ENCODE assay signal across 1 cellular context in genomic region chr4:165131247-165131832, GRCh38.
A peak's percentile ranks its signal among the peaks of the same experiment; 100 is the strongest.
TF ChIP-seq lines count a peak whose summit lies in the region.

No MANE protein-coding gene starts in this region.

TF ChIP-seq in HepG2, 621 proteins besides CTCF, POLR2A, EP300 and RAD21 (continued from another document):
- TF ChIP-seq ZNF142 (CRISPR knock-in tag; IDR thresholded peaks at IDR 0.05) (no peak), SALL1 (CRISPR knock-in tag; IDR thresholded peaks at IDR 0.05) (peak; percentile 26; the same call in 1 of the 2 replicates), AHR (CRISPR knock-in tag; IDR thresholded peaks at IDR 0.05) (no peak), REL (CRISPR knock-in tag; conservative IDR thresholded peaks at IDR 0.05) (no peak), USF2 (IDR thresholded peaks at IDR 0.05; ENCODE audit: low read depth, low read length) (no peak), USF2 (CRISPR knock-in tag; IDR thresholded peaks at IDR 0.05; ENCODE audit: borderline replicate concordance) (no peak), SP4 (CRISPR knock-in tag; IDR thresholded peaks at IDR 0.05) (no peak), SAP130 (CRISPR knock-in tag; IDR thresholded peaks at IDR 0.05; ENCODE audit: low read depth) (0 out of 2 replicates have a peak, but pooled peaks have one; percentile 15), PATZ1 (CRISPR knock-in tag; IDR thresholded peaks at IDR 0.05) (0 out of 2 replicates have a peak, but pooled peaks have one; percentile 22), DMAP1 (CRISPR knock-in tag; IDR thresholded peaks at IDR 0.05) (no peak), SMAD9 (CRISPR knock-in tag; IDR thresholded peaks at IDR 0.05) (no peak), ASH2L (IDR thresholded peaks at IDR 0.05; ENCODE audit: insufficient read length, low read depth, low read length) (peak; percentile 23), MATR3 (CRISPR knock-in tag; IDR thresholded peaks at IDR 0.05) (no peak), STAG1 (CRISPR knock-in tag; IDR thresholded peaks at IDR 0.05) (peak; percentile 93), AGO2 (optimal IDR thresholded peaks at IDR 0.05; ENCODE audit: low read depth, low read length) (no peak), ELF1 (CRISPR knock-in tag; IDR thresholded peaks at IDR 0.05) (no peak)
TF ChIP-seq in HepG2: peak in this region for 9.
